ENCODE assay signal across 16 cellular contexts in genomic region chr13:111906306-111906705, GRCh38.
DNase-seq lines count a peak whose midpoint lies in the region; ATAC-seq and TF ChIP-seq lines count a peak whose summit lies in the region.
"Had no signal": no experiment of that assay in that cellular context is flagged by ENCODE, and none has a peak within 500 bp of the region (broad histone marks: within the 10 kb centered on the region; RNA-seq: fewer than 3 reads in every experiment).

No MANE protein-coding gene starts in this region.

- intact Hi-C loops in sigmoid colon (cut with DNase I), result no loop called here

- WGBS in sigmoid colon, 2 donors, result 91 to 94% methylated on average over 8 of the region's 8 CpGs

- H3K4me1 ChIP-seq in sigmoid colon, result no peaks in the 10 kb centered on the region
- H3K4me1 ChIP-seq: BLaER1 treated with 17β-estradiol and CSF1 and Interleukin-3, amounts not matched to agents 10 nM and 100 nM had no signal

- no peak for TF ChIP-seq POLR2A in sigmoid colon (IDR thresholded peaks at IDR 0.05)

- TF ChIP-seq CTCF in sigmoid colon (IDR thresholded peaks at IDR 0.05) (no peak), foreskin fibroblast (IDR thresholded peaks at IDR 0.05; ENCODE audit: low read depth, low read length) (no peak)

- H3K4me3 Mint-ChIP-seq in activated naive CD4-positive, alpha-beta T cell treated with anti-CD3 and anti-CD28 coated beads, Interleukin-2, amount 10 ng/mL, durations not matched to agents 7 days and 5 days, result no peak overlapping the region
- H3K4me3 Mint-ChIP-seq: CD4-positive, CD25-positive, alpha-beta regulatory T cell; GM23338; H9; IgD-negative memory B cell had no signal

- peaks cover 3% of the 10 kb centered on the region for H3K9me3 Mint-ChIP-seq in activated naive CD4-positive, alpha-beta T cell treated with anti-CD3 and anti-CD28 coated beads, Interleukin-2, amount 10 ng/mL, durations not matched to agents 7 days and 5 days
- H3K9me3 Mint-ChIP-seq: GM23338, H9 had no signal

- H3K9me3 ChIP-seq in sigmoid colon, result no peaks in the 10 kb centered on the region
- H3K9me3 ChIP-seq: BLaER1 treated with 17β-estradiol and CSF1 and Interleukin-3, amounts not matched to agents 10 nM and 100 nM had no signal

- no peak for TF ChIP-seq EP300 in sigmoid colon (IDR thresholded peaks at IDR 0.05)

- no peak overlapping the region for H3K4me3 ChIP-seq in sigmoid colon
- no peak overlapping the region for H3K4me3 ChIP-seq in foreskin fibroblast (ENCODE audit: low read depth in 1 of 2, low read length in 2 of 2)
- H3K4me3 ChIP-seq: BLaER1 treated with 17β-estradiol and CSF1 and Interleukin-3, amounts not matched to agents 10 nM and 100 nM; GM23338 had no signal

- H3K27ac Mint-ChIP-seq in activated naive CD4-positive, alpha-beta T cell treated with anti-CD3 and anti-CD28 coated beads, Interleukin-2, amount 10 ng/mL, durations not matched to agents 7 days and 5 days, result no peak overlapping the region
- H3K27ac Mint-ChIP-seq: CD4-positive, CD25-positive, alpha-beta regulatory T cell; GM23338; H9; IgD-negative memory B cell had no signal

- H3K27ac ChIP-seq in sigmoid colon, result no peak overlapping the region
- H3K27ac ChIP-seq: BLaER1 treated with 17β-estradiol and CSF1 and Interleukin-3, amounts not matched to agents 10 nM and 100 nM had no signal

- CTCF ChIA-PET in activated naive CD4-positive, alpha-beta T cell treated with anti-CD3 and anti-CD28 coated beads, Interleukin-2, amount 10 ng/mL, durations not matched to agents 7 days and 5 days (lab: Charles Lee), result no interaction called here

- H3K36me3 Mint-ChIP-seq in activated naive CD4-positive, alpha-beta T cell treated with anti-CD3 and anti-CD28 coated beads, Interleukin-2, amount 10 ng/mL, durations not matched to agents 7 days and 5 days, result no peaks in the 10 kb centered on the region
- H3K36me3 Mint-ChIP-seq: CD4-positive, CD25-positive, alpha-beta regulatory T cell; IgD-negative memory B cell had no signal

- no peak for ATAC-seq in left lobe of liver
- no peak for ATAC-seq in HG02642 (IDR thresholded peaks at IDR 0.05; ENCODE audit: poor library complexity, unreplicated experiment)

- H3K36me3 ChIP-seq in sigmoid colon, result no peaks in the 10 kb centered on the region
- H3K36me3 ChIP-seq: BLaER1 treated with 17β-estradiol and CSF1 and Interleukin-3, amounts not matched to agents 10 nM and 100 nM had no signal

- peak; percentile 3 for DNase-seq in activated naive CD4-positive, alpha-beta T cell treated with anti-CD3 and anti-CD28 coated beads, Interleukin-2, amount 10 ng/mL, durations not matched to agents 7 days and 5 days
- no peak for DNase-seq in activated naive CD4-positive, alpha-beta T cell treated with Interleukin-2 at 50 U/mL for 16 hours
- DNase-seq in left lobe of liver (ENCODE audit: low spot score), result peak; percentile 5
- peak; percentile 20 for DNase-seq in sigmoid colon
- no peak for DNase-seq in NCI-H1417 treated with DMSO at 0.1 percent for 48 hours (lab: John Stamatoyannopoulos, UW)
- no peak for DNase-seq in foreskin fibroblast
- DNase-seq: ACHN; Calu3; CD4-positive, CD25-positive, alpha-beta regulatory T cell; DMS 273 treated with DMSO at 0.1 percent for 48 hours; DMS79 had no signal

- H3K27me3 Mint-ChIP-seq in activated naive CD4-positive, alpha-beta T cell treated with anti-CD3 and anti-CD28 coated beads, Interleukin-2, amount 10 ng/mL, durations not matched to agents 7 days and 5 days, result no peaks in the 10 kb centered on the region

- H3K4me1 Mint-ChIP-seq in activated naive CD4-positive, alpha-beta T cell treated with anti-CD3 and anti-CD28 coated beads, Interleukin-2, amount 10 ng/mL, durations not matched to agents 7 days and 5 days, result no peaks in the 10 kb centered on the region
- H3K4me1 Mint-ChIP-seq: CD4-positive, CD25-positive, alpha-beta regulatory T cell; GM23338 had no signal

- H3K27me3 ChIP-seq in sigmoid colon, result peaks cover 0 to 6% (median 0%) of the 10 kb centered on the region in 3 donors
- H3K27me3 ChIP-seq: BLaER1 treated with 17β-estradiol and CSF1 and Interleukin-3, amounts not matched to agents 10 nM and 100 nM had no signal

Comparison
In these comparisons a context has a peak if more than half of its experiments do, and no peak if none do; other contexts are left out.
1. DNase-seq: peak in activated naive CD4-positive, alpha-beta T cell treated with anti-CD3 and anti-CD28 coated beads, Interleukin-2, amount 10 ng/mL, durations not matched to agents 7 days and 5 days (single experiment), left lobe of liver (single experiment) and sigmoid colon (single experiment); none in activated naive CD4-positive, alpha-beta T cell treated with Interleukin-2 at 50 U/mL for 16 hours (single experiment), NCI-H1417 treated with DMSO at 0.1 percent for 48 hours (single experiment) and foreskin fibroblast (0 of 2).